ENCODE assay signal across 1 cellular context in genomic region chr13:89363144-89363543, GRCh38.
TF ChIP-seq lines count a peak whose summit lies in the region.

No MANE protein-coding gene starts in this region.

TF ChIP-seq in GM23338, 12 proteins besides CTCF, POLR2A, EP300 and RAD21 (continued from another document):
- TF ChIP-seq ETS1 (IDR thresholded peaks at IDR 0.05) (no peak), CREB1 (CRISPR knock-in tag; IDR thresholded peaks at IDR 0.05; ENCODE audit: low read depth) (no peak), POLR2AphosphoS5 (IDR thresholded peaks at IDR 0.05; ENCODE audit: low read depth) (no peak), ZNF114 (CRISPR knock-in tag; IDR thresholded peaks at IDR 0.05) (no peak), EZH2phosphoT487 (IDR thresholded peaks at IDR 0.05; ENCODE audit: unreplicated experiment) (no peak), NANOG (IDR thresholded peaks at IDR 0.05; ENCODE audit: borderline replicate concordance) (no peak), EZH2 (IDR thresholded peaks at IDR 0.05; ENCODE audit: low read depth, unreplicated experiment) (no peak), REST (IDR thresholded peaks at IDR 0.05; ENCODE audit: unreplicated experiment) (no peak), STAT1 (IDR thresholded peaks at IDR 0.05; ENCODE audit: unreplicated experiment) (no peak), JUNB (IDR thresholded peaks at IDR 0.05; ENCODE audit: unreplicated experiment) (no peak)
